Comparison of ENCODE assay signal across 1 cellular context in the genomic region with DNA sequence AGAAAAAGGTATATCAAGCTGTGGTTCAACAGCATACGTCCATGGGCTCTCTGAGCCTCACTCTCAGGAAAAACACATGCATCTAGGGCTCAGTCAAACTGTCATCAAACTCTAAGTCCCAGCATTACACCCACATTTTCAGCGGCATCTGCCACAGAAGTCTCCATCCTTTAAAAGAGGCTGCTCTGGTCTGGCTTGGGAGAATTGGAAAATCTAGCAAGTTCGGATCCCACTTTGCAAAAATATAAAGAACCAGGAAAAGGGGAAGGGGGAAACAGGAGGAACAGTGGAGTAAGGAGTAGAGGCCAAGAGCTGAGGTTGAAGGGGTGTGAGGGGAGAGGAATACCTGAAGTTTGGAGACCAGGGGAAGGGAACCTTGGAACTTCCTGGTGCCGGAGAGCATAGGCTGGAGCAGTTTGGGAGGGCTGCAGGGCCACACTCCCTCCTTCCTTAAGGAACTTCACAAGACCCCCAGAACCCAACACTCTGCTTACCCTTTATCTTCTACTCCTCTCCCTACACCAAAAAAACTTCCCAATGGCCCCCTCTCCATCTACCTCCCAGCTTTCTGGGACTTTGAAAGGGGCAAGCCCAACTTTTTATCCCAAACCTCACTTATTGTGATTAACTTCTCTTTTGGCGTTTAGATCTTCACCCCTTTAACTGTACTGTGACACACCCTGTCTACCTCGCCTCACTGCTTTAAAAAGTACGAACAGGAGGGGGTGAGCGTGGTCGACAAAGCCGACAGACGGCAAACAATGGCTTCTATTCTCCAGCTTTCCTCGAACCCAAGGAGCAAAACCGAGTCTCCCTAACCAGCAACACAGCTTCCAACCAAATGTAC.
A peak's percentile ranks its signal among the peaks of the same experiment; 100 is the strongest.
TF ChIP-seq lines count a peak whose summit lies in the region.

No MANE protein-coding gene starts in this region.

TF ChIP-seq in H1, 55 proteins besides CTCF, POLR2A, EP300 and RAD21:
- TF ChIP-seq SUZ12 (IDR thresholded peaks at IDR 0.05; ENCODE audit: low read length), result peak; percentile 35
- peak; percentile 79 for TF ChIP-seq EZH2 (IDR thresholded peaks at IDR 0.05; ENCODE audit: low read depth, low read length, severe bottlenecking)
- TF ChIP-seq RNF2 (IDR thresholded peaks at IDR 0.05; ENCODE audit: borderline replicate concordance, low read depth, low read length, missing control alignments, poor library complexity, severe bottlenecking), result peak; percentile 75
- peak; percentile 27 for TF ChIP-seq CTBP2 (IDR thresholded peaks at IDR 0.05; ENCODE audit: borderline replicate concordance, insufficient read depth, insufficient read length, low read length)
- TF ChIP-seq SP2 (IDR thresholded peaks at IDR 0.05; ENCODE audit: low read length), result no peak
- TF ChIP-seq CREB1 (IDR thresholded peaks at IDR 0.05), result no peak
- TF ChIP-seq SIRT6 (IDR thresholded peaks at IDR 0.05; ENCODE audit: low read length), result no peak
- no peak for TF ChIP-seq GABPA (IDR thresholded peaks at IDR 0.05; ENCODE audit: borderline replicate concordance, insufficient read depth, low read length)
TF ChIP-seq in H1: peak in this region for 4.
